In the genomic region with DNA sequence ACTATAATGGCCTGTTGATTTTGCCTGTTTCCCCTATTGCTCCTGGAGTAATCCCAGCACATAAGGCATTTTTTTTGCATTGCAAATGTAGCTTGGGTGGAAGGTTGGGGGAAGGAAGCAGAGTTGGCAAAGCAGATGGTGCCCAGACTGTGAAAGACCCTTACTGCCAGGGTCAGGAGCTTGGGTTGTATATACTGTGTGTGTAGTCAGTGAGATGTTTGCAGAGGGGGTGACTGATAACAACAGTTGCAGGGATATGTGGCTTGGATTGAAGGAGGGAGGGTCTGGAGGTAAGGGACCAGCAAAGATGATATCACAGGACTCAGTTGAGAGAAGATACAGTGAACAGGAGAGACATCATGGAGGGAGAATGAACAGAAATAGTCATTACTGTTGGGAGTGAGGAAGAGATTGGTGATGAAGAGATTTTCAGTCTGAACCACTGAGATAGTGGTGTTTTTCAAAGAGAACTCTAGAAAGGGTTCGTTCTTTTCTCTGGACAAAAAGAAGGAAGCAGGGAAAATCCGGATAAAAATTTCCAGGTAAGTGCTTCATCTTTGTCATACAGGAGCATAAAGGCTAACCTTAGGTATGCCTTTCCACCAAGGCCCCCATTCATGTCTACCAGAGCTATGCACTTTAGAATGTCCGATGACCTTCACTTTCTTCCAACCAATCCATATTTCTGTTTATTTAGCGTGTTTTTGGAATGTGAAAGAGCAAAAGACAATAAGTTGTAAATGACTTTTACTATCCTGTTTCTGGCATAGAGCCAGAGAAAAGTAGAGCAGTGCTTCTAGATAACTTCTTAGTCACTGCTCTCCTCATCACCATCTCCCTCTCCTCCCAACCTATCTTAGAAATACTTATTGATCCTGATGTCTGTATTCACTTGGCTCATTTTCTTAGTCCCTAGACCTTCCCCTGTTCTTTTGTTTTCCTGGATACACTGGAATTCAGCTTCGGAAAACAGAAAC, we compare ENCODE assay signal across 14 cellular contexts.
DNase-seq lines count a peak whose midpoint lies in the region; ATAC-seq, FAIRE-seq and TF ChIP-seq lines count a peak whose summit lies in the region.
"Had no signal": no experiment of that assay in that cellular context is flagged by ENCODE, and none has a peak within 500 bp of the region (broad histone marks: within the 10 kb centered on the region; RNA-seq: fewer than 3 reads in every experiment).

No MANE protein-coding gene starts in this region.

- TF ChIP-seq EP300 in H1 (IDR thresholded peaks at IDR 0.05; ENCODE audit: borderline replicate concordance in 1 of 2, low read depth in 2 of 2, low read length in 2 of 2) = no peak

- H3K4me3 Mint-ChIP-seq in activated CD4-positive, alpha-beta T cell treated with anti-CD3 and anti-CD28 coated beads for 36 hours = no peak overlapping the region
- H3K4me3 Mint-ChIP-seq: CD4-positive, CD25-positive, alpha-beta regulatory T cell had no signal

- no peak overlapping the region for H3K27ac Mint-ChIP-seq in activated CD4-positive, alpha-beta T cell treated with anti-CD3 and anti-CD28 coated beads for 36 hours
- H3K27ac Mint-ChIP-seq: CD4-positive, CD25-positive, alpha-beta regulatory T cell had no signal

- no peak overlapping the region for H2BK120ac ChIP-seq in H1 (replicated peaks; ENCODE audit: low read depth, low read length)

- H3K4me1 ChIP-seq in H1 (replicated peaks in 1 of 4; ENCODE audit: control insufficient read depth in 3 of 4, insufficient read depth in 4 of 4, low read length in 3 of 4) (no peaks in the 10 kb centered on the region), small intestine (ENCODE audit: control insufficient read depth in 2 of 2, insufficient read depth in 1 of 2, low read depth in 1 of 2, low read length in 1 of 2) (no peaks in the 10 kb centered on the region)
- H3K4me1 ChIP-seq: BLaER1 treated with 17β-estradiol and CSF1 and Interleukin-3, amounts not matched to agents 10 nM and 100 nM had no signal

- no peak overlapping the region for H4K91ac ChIP-seq in H1 (replicated peaks; ENCODE audit: insufficient read length, low read length)

- H3K36me3 ChIP-seq in H1 (ENCODE audit: control insufficient read depth in 2 of 4, insufficient read depth in 4 of 4, low read length in 3 of 4) = no peaks in the 10 kb centered on the region
- no peaks in the 10 kb centered on the region for H3K36me3 ChIP-seq in small intestine (ENCODE audit: control insufficient read depth in 2 of 2, insufficient read depth in 2 of 2, low read length in 2 of 2)
- H3K36me3 ChIP-seq: BLaER1 treated with 17β-estradiol and CSF1 and Interleukin-3, amounts not matched to agents 10 nM and 100 nM; HAP-1 had no signal

- no peak overlapping the region for H3K23ac ChIP-seq in H1 (ENCODE audit: insufficient read length)

- no peak overlapping the region for H3K9ac ChIP-seq in H1 (replicated peaks in 1 of 4; ENCODE audit: extremely low read depth in 1 of 4, low read depth in 3 of 4, low read length in 3 of 4)
- H3K9ac ChIP-seq: BLaER1 treated with 17β-estradiol and CSF1 and Interleukin-3, amounts not matched to agents 10 nM and 100 nM had no signal

- no peak overlapping the region for H2BK5ac ChIP-seq in H1 (ENCODE audit: low read depth, low read length)

- no peak overlapping the region for H2BK12ac ChIP-seq in H1 (ENCODE audit: low read depth, low read length)

- peak; percentile 13 for FAIRE-seq in H1 (lab: Jason Lieb, UNC)
- FAIRE-seq in small intestine (lab: Jason Lieb, UNC) = no peak
- FAIRE-seq: GM18507 had no signal

- H2AK5ac ChIP-seq in H1 (ENCODE audit: low read depth, low read length) = no peak overlapping the region

- H3K4me3 ChIP-seq in H1 (ENCODE audit: extremely low read depth in 1 of 4, insufficient read depth in 2 of 4, low read depth in 3 of 4, low read length in 4 of 4) = no peak overlapping the region
- no peak overlapping the region for H3K4me3 ChIP-seq in small intestine (ENCODE audit: low read depth in 1 of 2, low read length in 2 of 2)
- H3K4me3 ChIP-seq: BLaER1 treated with 17β-estradiol and CSF1 and Interleukin-3, amounts not matched to agents 10 nM and 100 nM; HAP-1 had no signal

- peaks cover 2% of the 10 kb centered on the region for H3K9me3 Mint-ChIP-seq in activated CD4-positive, alpha-beta T cell treated with anti-CD3 and anti-CD28 coated beads for 36 hours (ENCODE audit: low read depth)

- no peak overlapping the region for H4K8ac ChIP-seq in H1 (ENCODE audit: extremely low read depth, insufficient read depth, low read length)

- no peak overlapping the region for H3K4ac ChIP-seq in H1 (replicated peaks; ENCODE audit: insufficient read length, low read depth, low read length)

- no peak for TF ChIP-seq POLR2A in H1 (IDR thresholded peaks at IDR 0.05; ENCODE audit: control extremely low read depth in 1 of 2, low read depth in 2 of 2, low read length in 2 of 2)

- H3K14ac ChIP-seq in H1 (ENCODE audit: insufficient read length) = no peak overlapping the region

- H3K9me3 ChIP-seq in H1 (ENCODE audit: insufficient read depth in 2 of 2, low read depth in 1 of 2, low read length in 1 of 2) (no peaks in the 10 kb centered on the region), small intestine (ENCODE audit: control insufficient read depth, low read depth) (no peaks in the 10 kb centered on the region)
- H3K9me3 ChIP-seq: HAP-1 had no signal

- POLR2A ChIA-PET in H1 (lab: Charles Lee; ENCODE audit: partially characterized antibody) = no interaction called here
- POLR2A ChIA-PET in activated CD4-positive, alpha-beta T cell treated with anti-CD3 and anti-CD28 coated beads for 36 hours (lab: Charles Lee) = interaction anchor here (0.6 kb wide), 1 partner anchor 482 kb away, joined by 5 read pairs; no protein-coding TSS in a partner anchor

- H4K20me1 ChIP-seq in H1 (replicated peaks in 1 of 2; ENCODE audit: control insufficient read depth in 1 of 2, insufficient read depth in 2 of 2, low read length in 2 of 2) = no peaks in the 10 kb centered on the region
- H4K20me1 ChIP-seq: BLaER1 treated with 17β-estradiol and CSF1 and Interleukin-3, amounts not matched to agents 10 nM and 100 nM had no signal

- no peak for TF ChIP-seq CTCF in H1 (IDR thresholded peaks at IDR 0.05; ENCODE audit: control extremely low read depth in 1 of 3, insufficient read depth in 1 of 3, low read depth in 1 of 3, low read length in 3 of 3)

- no peak for TF ChIP-seq RAD21 in H1 (IDR thresholded peaks at IDR 0.05 in 1 of 2, conservative IDR thresholded peaks at IDR 0.05 in 1 of 2; ENCODE audit: low read depth in 2 of 2, low read length in 2 of 2)

- DNase-seq in HT-29 (ENCODE audit: low spot score) = peak; percentile 30
- peak; percentile 81 for DNase-seq in NCI-H526 treated with DMSO at 0.1 percent for 48 hours (lab: John Stamatoyannopoulos, UW)
- DNase-seq in H1 (ENCODE audit: low read depth in 1 of 2, low spot score in 2 of 2) = no peak
- peak; percentile 5 for DNase-seq in small intestine
- DNase-seq in DMS53 treated with DMSO at 0.1 percent for 48 hours (lab: John Stamatoyannopoulos, UW; ENCODE audit: unreplicated experiment) = no peak
- no peak for DNase-seq in activated CD8-positive, alpha-beta memory T cell treated with anti-CD3 and anti-CD28 coated beads for 24 hours
- DNase-seq in activated CD4-positive, alpha-beta T cell treated with anti-CD3 and anti-CD28 coated beads for 36 hours = no peak
- DNase-seq: ACHN; CD4-positive, CD25-positive, alpha-beta regulatory T cell; DMS53; GOT3 had no signal

- H3K56ac ChIP-seq in H1 (replicated peaks; ENCODE audit: insufficient read length, low read depth, low read length) = no peak overlapping the region

- H3K18ac ChIP-seq in H1 (ENCODE audit: extremely low read depth, low read length) = no peak overlapping the region

- peaks cover 5% of the 10 kb centered on the region for H3K27me3 Mint-ChIP-seq in activated CD4-positive, alpha-beta T cell treated with anti-CD3 and anti-CD28 coated beads for 36 hours

- H3K27me3 ChIP-seq in H1 (replicated peaks in 1 of 4; ENCODE audit: control insufficient read depth in 3 of 4, extremely low read depth in 1 of 4, insufficient read depth in 3 of 4, low read length in 3 of 4) (no peaks in the 10 kb centered on the region), small intestine (ENCODE audit: control insufficient read depth in 2 of 2, insufficient read depth in 2 of 2, low read length in 2 of 2) (no peaks in the 10 kb centered on the region)
- H3K27me3 ChIP-seq: BLaER1 treated with 17β-estradiol and CSF1 and Interleukin-3, amounts not matched to agents 10 nM and 100 nM had no signal

- WGBS in H1 (ENCODE audit: extremely low coverage in 1 of 2, insufficient coverage in 1 of 2, insufficient read length in 1 of 2, insufficient replicate concordance in 2 of 2, low coverage in 1 of 2, low lambda C conversion rate in 2 of 2, missing lambda C conversion rate in 1 of 2), 2 experiments = 86% methylated on average over 5 of the region's 5 CpGs; no CpG with 5 or more reads in 1 of the 2 experiments
- 44 to 70% (median 64%) methylated on average over 5 of the region's 5 CpGs for WGBS in small intestine, 3 donors

- H2AFZ ChIP-seq in H1 (ENCODE audit: low read length) = no peak overlapping the region

- no peak overlapping the region for H4K5ac ChIP-seq in H1 (ENCODE audit: insufficient read length, low read depth, low read length)

- H2BK20ac ChIP-seq in H1 (ENCODE audit: low read length) = no peak overlapping the region

- H2BK15ac ChIP-seq in H1 (ENCODE audit: low read length) = no peak overlapping the region

- intact Hi-C loops in activated CD4-positive, alpha-beta T cell treated with anti-CD3 and anti-CD28 coated beads for 36 hours (cut with DNase I, micrococcal nuclease) = no loop called here

- no peak overlapping the region for H3K27ac ChIP-seq in H1 (ENCODE audit: low read depth, low read length)
- H3K27ac ChIP-seq in small intestine (ENCODE audit: low read depth in 1 of 2, low read length in 1 of 2) = no peak overlapping the region
- H3K27ac ChIP-seq: BLaER1 treated with 17β-estradiol and CSF1 and Interleukin-3, amounts not matched to agents 10 nM and 100 nM had no signal

- CTCF ChIA-PET in H1 (lab: Charles Lee; ENCODE audit: partially characterized antibody) = interaction anchor here (0.8 to 2.7 kb wide), 6 partner anchors 15 to 162 kb away, joined by 3 to 15 read pairs (median 4); no protein-coding TSS in a partner anchor
- CTCF ChIA-PET in activated CD4-positive, alpha-beta T cell treated with anti-CD3 and anti-CD28 coated beads for 36 hours (lab: Charles Lee) = no interaction called here

- H3K23me2 ChIP-seq in H1 (ENCODE audit: low read depth, low read length) = no peaks in the 10 kb centered on the region

- ATAC-seq in activated CD4-positive, alpha-beta T cell treated with anti-CD3 and anti-CD28 coated beads for 36 hours = no peak

- H3K36me3 Mint-ChIP-seq in activated CD4-positive, alpha-beta T cell treated with anti-CD3 and anti-CD28 coated beads for 36 hours (ENCODE audit: low read depth) = no peaks in the 10 kb centered on the region
- H3K36me3 Mint-ChIP-seq: CD4-positive, CD25-positive, alpha-beta regulatory T cell had no signal

- H3K79me1 ChIP-seq in H1 (ENCODE audit: low read depth, low read length) = no peaks in the 10 kb centered on the region

- no peaks in the 10 kb centered on the region for H3K79me2 ChIP-seq in H1 (ENCODE audit: control insufficient read depth in 1 of 2, insufficient read depth in 2 of 2, low read length in 2 of 2)

- no peaks in the 10 kb centered on the region for H3K4me1 Mint-ChIP-seq in activated CD4-positive, alpha-beta T cell treated with anti-CD3 and anti-CD28 coated beads for 36 hours
- H3K4me1 Mint-ChIP-seq: CD4-positive, CD25-positive, alpha-beta regulatory T cell had no signal

- no peak overlapping the region for H3K4me2 ChIP-seq in H1 (ENCODE audit: insufficient read depth in 1 of 2, low read depth in 2 of 2, low read length in 2 of 2)
- H3K4me2 ChIP-seq: BLaER1 treated with 17β-estradiol and CSF1 and Interleukin-3, amounts not matched to agents 10 nM and 100 nM had no signal

Comparison
In these comparisons a context has a peak if more than half of its experiments do, and no peak if none do; other contexts are left out.
1. DNase-seq: peak in HT-29 (single experiment), NCI-H526 treated with DMSO at 0.1 percent for 48 hours (single experiment) and small intestine (single experiment); none in H1 (0 of 2), DMS53 treated with DMSO at 0.1 percent for 48 hours (single experiment), activated CD8-positive, alpha-beta memory T cell treated with anti-CD3 and anti-CD28 coated beads for 24 hours (single experiment) and activated CD4-positive, alpha-beta T cell treated with anti-CD3 and anti-CD28 coated beads for 36 hours (single experiment).